10 cellular contexts compared by ENCODE assay signal in the genomic region with DNA sequence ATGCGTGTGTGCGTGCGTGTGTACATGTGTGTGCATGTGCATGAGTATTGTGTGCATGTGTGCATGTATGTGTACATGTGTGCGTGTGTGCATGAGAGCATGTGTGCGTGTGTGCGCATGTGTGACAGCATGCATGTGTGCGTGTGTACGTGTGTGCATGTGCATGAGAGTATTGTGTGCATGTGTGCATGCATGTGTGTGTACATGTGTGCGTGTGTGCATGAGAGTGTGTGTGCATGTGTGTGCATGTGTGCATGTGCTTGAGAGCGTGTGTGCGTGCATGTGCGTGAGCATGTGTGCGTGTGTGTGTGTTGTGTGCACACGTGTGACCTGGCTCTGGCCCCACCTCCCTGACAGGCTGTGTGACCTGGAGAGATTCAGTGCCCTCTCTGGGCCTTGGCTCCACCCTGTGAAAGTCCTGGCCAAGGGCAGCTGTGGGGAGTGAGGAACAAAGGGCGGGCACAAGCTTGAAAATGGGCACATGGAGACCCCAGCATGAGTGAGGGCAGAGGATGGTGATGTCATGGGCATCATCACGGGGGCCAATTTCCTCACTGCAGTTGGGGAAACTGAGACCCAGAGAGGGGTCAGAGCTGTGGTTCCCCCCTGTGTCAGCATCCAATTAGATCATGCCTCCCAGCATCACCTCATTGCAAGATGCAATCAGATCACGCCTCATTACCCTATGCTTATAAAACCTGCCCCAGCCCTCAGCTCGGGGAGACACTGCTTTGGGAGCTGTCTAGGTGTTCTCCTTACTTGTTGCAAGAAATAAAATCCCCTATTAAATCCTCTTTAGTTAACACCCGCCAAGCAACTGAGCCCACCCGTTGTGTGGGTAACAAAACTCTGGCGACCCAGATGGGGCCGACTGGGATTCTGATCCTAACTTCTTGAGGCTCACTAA. TPM values are rescaled to one million over a fixed set of nuclear protein-coding genes. Genes with fewer than 3 reads are reported as not detected.
DNase-seq lines count a peak whose midpoint lies in the region; TF ChIP-seq lines count a peak whose summit lies in the region.
"Had no signal": no experiment of that assay in that cellular context is flagged by ENCODE, and none has a peak within 500 bp of the region (broad histone marks: within the 10 kb centered on the region; RNA-seq: fewer than 3 reads in every experiment).

No MANE protein-coding gene starts in this region.

- H3F3A ChIP-seq in smooth muscle cell (ENCODE audit: low read depth): no peaks in the 10 kb centered on the region

- H3K79me2 ChIP-seq in Karpas-422 (ENCODE audit: low read length) (no peaks in the 10 kb centered on the region), osteoblast (ENCODE audit: insufficient read depth, low read length) (no peaks in the 10 kb centered on the region), smooth muscle cell (ENCODE audit: low read depth) (no peaks in the 10 kb centered on the region)

- H3K4me1 Mint-ChIP-seq in Caco-2 (ENCODE audit: low read depth, unreplicated experiment): peaks cover 26% of the 10 kb centered on the region

- H3K27ac ChIP-seq in Karpas-422 (ENCODE audit: low read length): peak overlapping the region; percentile 95
- peak overlapping the region; percentile 88 for H3K27ac ChIP-seq in colonic mucosa
- no peak overlapping the region for H3K27ac ChIP-seq in osteoblast (ENCODE audit: low read depth, low read length)
- H3K27ac ChIP-seq in smooth muscle cell (ENCODE audit: low read depth): no peak overlapping the region
- no peak overlapping the region for H3K27ac ChIP-seq in substantia nigra (ENCODE audit: low read depth, low read length, poor library complexity, severe bottlenecking)

- no peaks in the 10 kb centered on the region for H3K9me3 ChIP-seq in Caco-2
- no peaks in the 10 kb centered on the region for H3K9me3 ChIP-seq in Karpas-422 (ENCODE audit: low read length)
- no peaks in the 10 kb centered on the region for H3K9me3 ChIP-seq in colonic mucosa
- H3K9me3 ChIP-seq in osteoblast (ENCODE audit: low read depth, low read length): no peaks in the 10 kb centered on the region
- H3K9me3 ChIP-seq in smooth muscle cell (replicated peaks; ENCODE audit: low read depth): no peaks in the 10 kb centered on the region

- peak overlapping the region; percentile 12 for H3K4me3 Mint-ChIP-seq in Caco-2 (ENCODE audit: unreplicated experiment)

- H3K4me1 ChIP-seq in Caco-2 (peaks cover 15% of the 10 kb centered on the region), Karpas-422 (ENCODE audit: low read length) (peaks cover 63% of the 10 kb centered on the region), colonic mucosa (peaks cover 11% of the 10 kb centered on the region), osteoblast (ENCODE audit: insufficient read depth, low read length) (no peaks in the 10 kb centered on the region), smooth muscle cell (ENCODE audit: low read depth) (no peaks in the 10 kb centered on the region)

- 91% methylated on average over 21 of the region's 22 CpGs for WGBS in smooth muscle cell (ENCODE audit: low lambda C conversion rate)

- DNase-seq in Caco-2 (no peak), Karpas-422 (peak; percentile 91), colonic mucosa (peak; percentile 56), osteoblast (ENCODE audit: insufficient read length, low spot score, missing footprints) (peak; percentile 26), smooth muscle cell (lab: John Stamatoyannopoulos, UW; ENCODE audit: unreplicated experiment) (no peak), COLO829 (ENCODE audit: low spot score) (no peak), substantia nigra (lab: John Stamatoyannopoulos, UW) (no peak), NCI-H1436 (lab: John Stamatoyannopoulos, UW) (no peak)
- DNase-seq: NCI-H1092 had no signal

- peaks cover 9% of the 10 kb centered on the region for H3K9me3 Mint-ChIP-seq in Caco-2 (ENCODE audit: unreplicated experiment)

- H3K9me2 ChIP-seq in Karpas-422 (replicated peaks; ENCODE audit: insufficient read depth, low read length): no peaks in the 10 kb centered on the region

- peak overlapping the region; percentile 34 for H3K27ac Mint-ChIP-seq in Caco-2 (ENCODE audit: unreplicated experiment)

- TF ChIP-seq CTCF in Caco-2 (IDR thresholded peaks at IDR 0.05; ENCODE audit: insufficient read depth in 1 of 2, low read depth in 1 of 2, low read length in 1 of 2, severe bottlenecking in 1 of 2, unreplicated experiment in 1 of 2) (no peak), colonic mucosa (IDR thresholded peaks at IDR 0.05) (no peak), osteoblast (IDR thresholded peaks at IDR 0.05; ENCODE audit: extremely low read depth, low read depth, low read length) (no peak), smooth muscle cell (IDR thresholded peaks at IDR 0.05; ENCODE audit: borderline replicate concordance, insufficient read depth, poor library complexity, severe bottlenecking) (no peak)

- H3K27me3 ChIP-seq in Caco-2 (replicated peaks; ENCODE audit: control insufficient read depth, insufficient read depth, low read length): no peaks in the 10 kb centered on the region
- H3K27me3 ChIP-seq in Karpas-422 (ENCODE audit: low read length): no peaks in the 10 kb centered on the region
- no peaks in the 10 kb centered on the region for H3K27me3 ChIP-seq in colonic mucosa
- H3K27me3 ChIP-seq in osteoblast (ENCODE audit: insufficient read depth, low read length): no peaks in the 10 kb centered on the region
- no peaks in the 10 kb centered on the region for H3K27me3 ChIP-seq in smooth muscle cell (ENCODE audit: low read depth)

- no peaks in the 10 kb centered on the region for H3K36me3 ChIP-seq in Caco-2 (ENCODE audit: control insufficient read depth, insufficient read depth, low read length)
- H3K36me3 ChIP-seq in Karpas-422 (ENCODE audit: insufficient read depth, low read length): no peaks in the 10 kb centered on the region
- no peaks in the 10 kb centered on the region for H3K36me3 ChIP-seq in colonic mucosa
- no peaks in the 10 kb centered on the region for H3K36me3 ChIP-seq in osteoblast (ENCODE audit: insufficient read depth, low read length)
- H3K36me3 ChIP-seq in smooth muscle cell (ENCODE audit: low read depth): no peaks in the 10 kb centered on the region

- H3K36me3 Mint-ChIP-seq in Caco-2 (ENCODE audit: insufficient read depth, unreplicated experiment): peaks cover 6% of the 10 kb centered on the region

- H3K9ac ChIP-seq in Karpas-422 (ENCODE audit: low read length): peak overlapping the region; percentile 78
- H3K9ac ChIP-seq in colonic mucosa (ENCODE audit: low read depth in 2 of 2, low read length in 2 of 2): peak overlapping the region; percentile 13 to 57
- no peak overlapping the region for H3K9ac ChIP-seq in smooth muscle cell (ENCODE audit: low read depth)

- no peaks in the 10 kb centered on the region for H3K27me3 Mint-ChIP-seq in Caco-2 (ENCODE audit: insufficient read depth, unreplicated experiment)

- H4K20me1 ChIP-seq in Karpas-422 (ENCODE audit: insufficient read depth, low read depth, low read length) (no peaks in the 10 kb centered on the region), osteoblast (ENCODE audit: insufficient read depth, low read length) (no peaks in the 10 kb centered on the region), smooth muscle cell (ENCODE audit: low read depth) (no peaks in the 10 kb centered on the region)

- CTCF ChIA-PET in Caco-2 (lab: Charles Lee): interaction anchor here (0.7 to 1.6 kb wide), 5 partner anchors 10 to 263 kb away, joined by 3 to 13 read pairs (median 4); a partner anchor contains a TSS

- peak overlapping the region; percentile 82 for H3K4me2 ChIP-seq in Karpas-422 (ENCODE audit: low read depth, low read length, poor library complexity, severe bottlenecking)
- H3K4me2 ChIP-seq in osteoblast (ENCODE audit: insufficient read depth, low read length): peak overlapping the region; percentile 45
- no peak overlapping the region for H3K4me2 ChIP-seq in smooth muscle cell

- H3K4me3 ChIP-seq in Caco-2 (ENCODE audit: low read depth, low read length): 0 out of 2 replicates have a peak overlapping the region, but pooled peaks have one; percentile 2
- peak overlapping the region; percentile 69 for H3K4me3 ChIP-seq in Karpas-422 (ENCODE audit: low read length)
- H3K4me3 ChIP-seq in colonic mucosa: peak overlapping the region; percentile 31
- peak overlapping the region; percentile 60 for H3K4me3 ChIP-seq in osteoblast (ENCODE audit: insufficient read depth, low read length)
- H3K4me3 ChIP-seq in smooth muscle cell: no peak overlapping the region

- BruUV-seq in Caco-2 (replicated peaks; lab: Mats Ljungman, UMichigan): no TSS peak

- intact Hi-C loops in Caco-2 (cut with micrococcal nuclease; ENCODE audit: unreplicated experiment) (no loop called here), colonic mucosa (cut with DNase I) (no loop called here)

- POLR2A ChIA-PET in Caco-2 (lab: Charles Lee): interaction anchor here (0.9 to 1.2 kb wide), 2 partner anchors 19 to 66 kb away, joined by 3 to 4 read pairs; a partner anchor contains a TSS

- H2AFZ ChIP-seq in Karpas-422 (ENCODE audit: low read length): 0 out of 2 replicates have a peak overlapping the region, but pooled peaks have one; percentile 44
- peak overlapping the region; percentile 56 for H2AFZ ChIP-seq in osteoblast (ENCODE audit: low read length)
- no peak overlapping the region for H2AFZ ChIP-seq in smooth muscle cell (ENCODE audit: low read depth)

RNA-seq across cellular contexts. Expression of a gene that starts 0.6 kb away (rescaled TPM):
- 2.4 and 4.2 TPM in 2 replicates for total RNA-seq in Caco-2 (2022)
- 0.89 and 2.2 TPM in 2 replicates for total RNA-seq in Karpas-422 (2014; rRNA removed; shearing (Covaris generic); ENCODE audit: low replicate concordance)
- total RNA-seq in colonic mucosa: 10 to 100 TPM; 10.6 to 13.8 TPM
- under 0.01 and 0.29 TPM in 2 replicates for total RNA-seq in osteoblast
- not detected in 2 replicates for total RNA-seq in smooth muscle cell
- polyA plus RNA-seq in smooth muscle cell: not detected in 2 replicates
- total RNA-seq: frontal cortex had no signal

RNA-seq across cellular contexts. Expression of a gene that starts 10.3 kb away (rescaled TPM):
- total RNA-seq in Caco-2 (2022) (not detected in 2 replicates), colonic mucosa (10 to 100 TPM in 1 of 2 donors, 1 to 10 TPM in 1; 7.8 to 19.3 TPM), osteoblast (not detected in 2 replicates), smooth muscle cell (not detected in 2 replicates)
- total RNA-seq in Karpas-422 (2014; rRNA removed; shearing (Covaris generic); ENCODE audit: low replicate concordance): not detected in 2 replicates
- polyA plus RNA-seq in smooth muscle cell: not detected in 2 replicates
- total RNA-seq: frontal cortex had no signal

RNA-seq across cellular contexts. Expression of a gene that starts 20.1 kb away (rescaled TPM):
- total RNA-seq in Caco-2 (2022) (15.0 and 18.1 TPM in 2 replicates), colonic mucosa (10 to 100 TPM; 35.1 to 52.5 TPM), osteoblast (4.7 and 5.3 TPM in 2 replicates), smooth muscle cell (0.67 and 9.2 TPM in 2 replicates)
- total RNA-seq in Karpas-422 (2014; rRNA removed; shearing (Covaris generic); ENCODE audit: low replicate concordance): 10.4 and 35.4 TPM in 2 replicates
- 15.6 and 17.6 TPM in 2 replicates for polyA plus RNA-seq in smooth muscle cell

RNA-seq across cellular contexts. Expression of a gene that starts 24.5 kb away (rescaled TPM):
- 0.26 and 0.54 TPM in 2 replicates for total RNA-seq in Caco-2 (2022)
- 1.6 and 1.8 TPM in 2 replicates for total RNA-seq in Karpas-422 (2014; rRNA removed; shearing (Covaris generic); ENCODE audit: low replicate concordance)
- total RNA-seq in colonic mucosa: under 1 TPM; 0.08 to 0.89 TPM
- total RNA-seq in osteoblast: not detected in 2 replicates
- 2.6 and 5.0 TPM in 2 replicates for total RNA-seq in smooth muscle cell
- polyA plus RNA-seq in smooth muscle cell: 0.77 and 3.1 TPM in 2 replicates
- total RNA-seq: frontal cortex had no signal

RNA-seq across cellular contexts. Expression of a gene that starts 43.2 kb away (rescaled TPM):
- 358 and 375 TPM in 2 replicates for total RNA-seq in Caco-2 (2022)
- total RNA-seq in Karpas-422 (2014; rRNA removed; shearing (Covaris generic); ENCODE audit: low replicate concordance): 145 and 304 TPM in 2 replicates
- total RNA-seq in colonic mucosa: 100 to 1,000 TPM; 329 to 361 TPM
- total RNA-seq in osteoblast: 146 and 158 TPM in 2 replicates
- total RNA-seq in smooth muscle cell: 110 and 111 TPM in 2 replicates
- polyA plus RNA-seq in smooth muscle cell: 201 and 207 TPM in 2 replicates

Comparison
In these comparisons a context has a peak if more than half of its experiments do, and no peak if none do; other contexts are left out.
1. DNase-seq: peak in Karpas-422 (single experiment), colonic mucosa (single experiment) and osteoblast (single experiment); none in Caco-2 (0 of 2), smooth muscle cell (single experiment), COLO829 (single experiment), substantia nigra (0 of 49) and NCI-H1436 (single experiment).
2. H3K27ac ChIP-seq: peak in Karpas-422 (single experiment) and colonic mucosa (single experiment); none in osteoblast (single experiment), smooth muscle cell (single experiment) and substantia nigra (single experiment).